ENCODE assay signal across 1 cellular context in genomic region chr3:149751551-149751950, GRCh38.
TF ChIP-seq lines count a peak whose summit lies in the region.

No MANE protein-coding gene starts in this region.

TF ChIP-seq in HepG2, 621 proteins besides CTCF, POLR2A, EP300 and RAD21:
- no peak for TF ChIP-seq ZNF644 (CRISPR knock-in tag; IDR thresholded peaks at IDR 0.05; ENCODE audit: low read depth)
- no peak for TF ChIP-seq PBX3 (CRISPR knock-in tag; IDR thresholded peaks at IDR 0.05; ENCODE audit: borderline replicate concordance)
- TF ChIP-seq MED13 (CRISPR knock-in tag; IDR thresholded peaks at IDR 0.05) = no peak
- no peak for TF ChIP-seq HINFP (CRISPR knock-in tag; IDR thresholded peaks at IDR 0.05; ENCODE audit: low read depth)
- TF ChIP-seq HMG20A (CRISPR knock-in tag; IDR thresholded peaks at IDR 0.05; ENCODE audit: borderline replicate concordance) = no peak
TF ChIP-seq in HepG2: peak in this region for 0.
